Comparison of ENCODE assay signal across 1 cellular context in the genomic region with DNA sequence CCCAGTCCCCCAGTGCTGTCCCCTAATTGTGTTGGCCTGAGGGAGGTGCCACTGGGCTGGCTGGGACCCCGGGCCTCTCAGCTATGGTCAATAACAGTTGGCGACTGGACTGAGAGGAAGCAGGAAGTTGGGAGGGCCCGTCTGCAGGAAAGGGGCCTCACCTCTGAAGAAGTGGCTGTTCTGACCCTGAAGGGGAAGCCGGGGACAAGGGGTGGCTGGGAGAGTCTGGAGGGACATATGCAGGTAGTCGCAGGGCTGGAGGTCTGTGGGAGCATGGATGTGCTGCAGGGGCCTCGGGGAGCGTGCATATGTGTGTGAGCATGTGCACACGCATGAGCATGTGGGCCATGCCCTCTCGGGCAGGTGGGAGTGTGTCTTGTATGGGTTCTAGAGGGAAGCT.
TF ChIP-seq lines count a peak whose summit lies in the region.

No MANE protein-coding gene starts in this region.

TF ChIP-seq in endothelial cell of umbilical vein, 7 proteins besides CTCF, POLR2A, EP300 and RAD21:
- TF ChIP-seq EZH2 (IDR thresholded peaks at IDR 0.05; ENCODE audit: borderline replicate concordance, low read depth, low read length, severe bottlenecking) (no peak), POLR2AphosphoS5 (IDR thresholded peaks at IDR 0.05; ENCODE audit: insufficient read depth, low read depth, low read length) (no peak), FOS (IDR thresholded peaks at IDR 0.05; ENCODE audit: borderline replicate concordance, insufficient read depth, low read length) (no peak), GATA2 (IDR thresholded peaks at IDR 0.05; ENCODE audit: insufficient read depth, insufficient read length, low read depth, low read length) (no peak), JUN (IDR thresholded peaks at IDR 0.05; ENCODE audit: borderline replicate concordance, insufficient read depth, insufficient read length, low read depth) (no peak), MAX (IDR thresholded peaks at IDR 0.05; ENCODE audit: insufficient read depth, insufficient read length) (no peak), MYC (IDR thresholded peaks at IDR 0.05; ENCODE audit: low read depth, low read length) (no peak)
